ENCODE assay signal across 19 cellular contexts in the genomic region with DNA sequence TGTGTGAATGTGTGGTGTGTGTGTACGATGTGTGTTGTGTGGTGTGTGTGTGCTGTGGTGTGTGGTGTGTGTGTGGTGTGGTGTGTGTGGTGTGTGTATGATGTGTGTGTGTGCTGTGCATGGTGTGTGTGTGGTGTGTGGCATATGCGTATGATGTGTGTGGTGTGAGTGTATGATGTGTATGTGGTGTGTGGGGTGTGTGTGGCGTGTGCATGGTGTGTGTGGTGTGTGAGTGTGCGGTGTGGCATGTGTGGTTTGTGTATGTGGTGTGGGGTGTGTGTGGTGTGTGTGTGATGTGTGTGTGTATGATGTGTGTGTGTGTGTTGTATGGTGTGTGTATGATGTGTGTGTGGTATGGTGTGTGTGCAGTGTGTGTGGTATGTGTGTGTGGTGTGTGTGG. TPM values are rescaled to one million over a fixed set of nuclear protein-coding genes. Genes with fewer than 3 reads are reported as not detected.
A peak's percentile ranks its signal among the peaks of the same experiment; 100 is the strongest.
DNase-seq lines count a peak whose midpoint lies in the region; ATAC-seq, FAIRE-seq and TF ChIP-seq lines count a peak whose summit lies in the region.
"Had no signal": no experiment of that assay in that cellular context is flagged by ENCODE, and none has a peak within 500 bp of the region (broad histone marks: within the 10 kb centered on the region; RNA-seq: fewer than 3 reads in every experiment).

No MANE protein-coding gene starts in this region.

- H3K4me3 Mint-ChIP-seq in natural killer cell treated with Interleukin-12 subunit alpha and Interleukin-12 subunit beta and Interleukin-15 and Interleukin-18, amount 100 ng/mL, for 72 hours: no peak overlapping the region
- H3K4me3 Mint-ChIP-seq: CD14-positive monocyte; CD8-positive, alpha-beta T cell had no signal

- H4K5ac ChIP-seq in IMR-90 (ENCODE audit: low read depth, low read length) (no peak overlapping the region; the same call in 1 of the 2 replicates), mesendoderm (ENCODE audit: low read length) (no peak overlapping the region)

- H3K23ac ChIP-seq in IMR-90 (ENCODE audit: low read depth, low read length): no peak overlapping the region
- no peak overlapping the region for H3K23ac ChIP-seq in mesendoderm (ENCODE audit: low read length)

- CTCF ChIA-PET in IMR-90 (lab: Yijun Ruan, JAX): no interaction called here

- no peak overlapping the region for H3K18ac ChIP-seq in IMR-90 (ENCODE audit: low read depth, low read length)
- no peak overlapping the region for H3K18ac ChIP-seq in mesendoderm (ENCODE audit: low read length)

- H2BK20ac ChIP-seq in IMR-90 (ENCODE audit: low read depth, low read length): no peak overlapping the region

- H4K20me1 ChIP-seq in IMR-90 (ENCODE audit: insufficient read depth, low read length): no peaks in the 10 kb centered on the region

- TF ChIP-seq RAD21 in IMR-90 (IDR thresholded peaks at IDR 0.05; ENCODE audit: low read length): no peak

- no peak overlapping the region for H3K4me3 ChIP-seq in IMR-90 (ENCODE audit: insufficient read depth, low read depth, low read length)
- no peak overlapping the region for H3K4me3 ChIP-seq in mesendoderm (ENCODE audit: low read length)
- H3K4me3 ChIP-seq: A549, GM23248 had no signal

- peaks cover 6% of the 10 kb centered on the region for H3K9me1 ChIP-seq in IMR-90 (ENCODE audit: insufficient read depth, low read length)

- peaks cover 5 to 12% of the 10 kb centered on the region in 2 donors for H3K27me3 Mint-ChIP-seq in natural killer cell treated with Interleukin-12 subunit alpha and Interleukin-12 subunit beta and Interleukin-15 and Interleukin-18, amount 100 ng/mL, for 72 hours

- intact Hi-C loops in IMR-90 (cut with micrococcal nuclease): no loop called here

- no peak overlapping the region for H3K27ac ChIP-seq in IMR-90 (ENCODE audit: insufficient read depth, low read length)
- no peak overlapping the region for H3K27ac ChIP-seq in mesendoderm (ENCODE audit: low read depth, low read length)
- H3K27ac ChIP-seq: A549, GM23248 had no signal

- no peak for TF ChIP-seq CTCF in IMR-90 (conservative IDR thresholded peaks at IDR 0.05; ENCODE audit: low read depth, low read length)

- TF ChIP-seq POLR2A in IMR-90 (IDR thresholded peaks at IDR 0.05; ENCODE audit: low read depth, low read length): no peak

- BruUV-seq in IMR-90 (replicated peaks; lab: Mats Ljungman, UMichigan): no TSS peak

- H3K36me3 Mint-ChIP-seq in natural killer cell treated with Interleukin-12 subunit alpha and Interleukin-12 subunit beta and Interleukin-15 and Interleukin-18, amount 100 ng/mL, for 72 hours: no peaks in the 10 kb centered on the region
- H3K36me3 Mint-ChIP-seq: CD14-positive monocyte; CD8-positive, alpha-beta T cell had no signal

- no peak for ATAC-seq in IMR-90 (ENCODE audit: low read depth)
- ATAC-seq in natural killer cell treated with Interleukin-12 subunit alpha and Interleukin-12 subunit beta and Interleukin-15 and Interleukin-18, amount 100 ng/mL, for 72 hours: peak; percentile 40 to 41
- no peak for ATAC-seq in GM21529 (IDR thresholded peaks at IDR 0.05; ENCODE audit: unreplicated experiment)
- ATAC-seq: A549; CD8-positive, alpha-beta T cell had no signal

- DNase-seq in GM18507 (ENCODE audit: extremely low spot score, insufficient read length, low read depth) (no peak), IMR-90 (no peak), urothelium cell line (ENCODE audit: low spot score) (no peak), mesendoderm (no peak), glomerular visceral epithelial cell (ENCODE audit: extremely low spot score) (no peak)
- DNase-seq in natural killer cell treated with Interleukin-12 subunit alpha and Interleukin-12 subunit beta and Interleukin-15 and Interleukin-18, amount 100 ng/mL, for 72 hours (ENCODE audit: low spot score): no peak
- DNase-seq: CD8-positive, alpha-beta T cell; COR-L47; DMS153; DMS79 treated with DMSO at 0.1 percent for 48 hours; EL; GM23248; H7; KG1 had no signal

- H3K4me1 ChIP-seq in IMR-90 (ENCODE audit: control insufficient read depth, insufficient read depth, low read length) (no peaks in the 10 kb centered on the region; the same call in 1 of the 2 replicates), mesendoderm (ENCODE audit: control insufficient read depth, low read depth, low read length) (no peaks in the 10 kb centered on the region)
- H3K4me1 ChIP-seq: A549 had no signal

- H2AK9ac ChIP-seq in IMR-90 (replicated peaks; ENCODE audit: low read depth, low read length, poor library complexity): no peak overlapping the region

- dilution Hi-C loops in IMR-90 (cut with HindIII; ENCODE audit: low sequenced_read_pairs, unreplicated experiment): no loop called here

- peak overlapping the region; percentile 41 for H2AFZ ChIP-seq in IMR-90 (replicated peaks; ENCODE audit: low read length, poor library complexity)
- H2AFZ ChIP-seq: GM23248 had no signal

- FAIRE-seq in GM18507 (lab: Jason Lieb, UNC) (peak; percentile 26), urothelium cell line (lab: Jason Lieb, UNC) (peak; percentile 100)
- FAIRE-seq: A549, D721Med, G401.6 had no signal

- H3K14ac ChIP-seq in IMR-90 (replicated peaks; ENCODE audit: low read depth, low read length): no peak overlapping the region

- no peaks in the 10 kb centered on the region for H3K9me3 ChIP-seq in IMR-90 (ENCODE audit: control insufficient read depth, insufficient read depth, low read length)
- H3K9me3 ChIP-seq: A549 had no signal

- H4K91ac ChIP-seq in IMR-90 (ENCODE audit: insufficient read depth, low read depth, low read length): no peak overlapping the region

- H2BK15ac ChIP-seq in IMR-90 (ENCODE audit: low read depth, low read length) (no peak overlapping the region), mesendoderm (replicated peaks; ENCODE audit: low read depth) (no peak overlapping the region)

- H2BK120ac ChIP-seq in IMR-90 (ENCODE audit: low read depth, low read length): no peak overlapping the region
- H2BK120ac ChIP-seq in mesendoderm (ENCODE audit: low read depth, low read length): no peak overlapping the region

- POLR2A ChIA-PET in IMR-90 (lab: Charles Lee; ENCODE audit: unreplicated experiment): no interaction called here

- no peak overlapping the region for H3K27ac Mint-ChIP-seq in natural killer cell treated with Interleukin-12 subunit alpha and Interleukin-12 subunit beta and Interleukin-15 and Interleukin-18, amount 100 ng/mL, for 72 hours
- H3K27ac Mint-ChIP-seq: CD14-positive monocyte; CD8-positive, alpha-beta T cell had no signal

- peak overlapping the region; percentile 94 for H2BK5ac ChIP-seq in IMR-90 (ENCODE audit: low read depth, low read length, poor library complexity, severe bottlenecking)
- no peak overlapping the region for H2BK5ac ChIP-seq in mesendoderm (ENCODE audit: low read length)

- H3K9ac ChIP-seq in IMR-90 (ENCODE audit: low read depth, low read length) (no peak overlapping the region), mesendoderm (ENCODE audit: low read length) (no peak overlapping the region)
- H3K9ac ChIP-seq: GM23248 had no signal

- H3K79me1 ChIP-seq in IMR-90 (ENCODE audit: low read depth in 1 of 2, low read length in 2 of 2): no peaks in the 10 kb centered on the region
- no peaks in the 10 kb centered on the region for H3K79me1 ChIP-seq in mesendoderm (ENCODE audit: low read length)

- H3K4me2 ChIP-seq in IMR-90 (ENCODE audit: low read depth, low read length) (no peak overlapping the region), mesendoderm (ENCODE audit: low read length) (no peak overlapping the region)
- H3K4me2 ChIP-seq: A549 had no signal

- H3K4ac ChIP-seq in IMR-90 (ENCODE audit: low read depth, low read length): no peak overlapping the region
- no peak overlapping the region for H3K4ac ChIP-seq in mesendoderm (ENCODE audit: low read depth, low read length)

- H2AK5ac ChIP-seq in IMR-90 (ENCODE audit: low read depth, low read length): peak overlapping the region; percentile 39; the same call in 1 of the 2 replicates
- no peak overlapping the region for H2AK5ac ChIP-seq in mesendoderm (ENCODE audit: low read length)

- H3K9me3 Mint-ChIP-seq in natural killer cell treated with Interleukin-12 subunit alpha and Interleukin-12 subunit beta and Interleukin-15 and Interleukin-18, amount 100 ng/mL, for 72 hours: no peaks in the 10 kb centered on the region
- H3K9me3 Mint-ChIP-seq: CD8-positive, alpha-beta T cell had no signal

- no peak overlapping the region for H4K8ac ChIP-seq in IMR-90 (ENCODE audit: low read depth in 2 of 2, low read length in 2 of 2)
- H4K8ac ChIP-seq in mesendoderm (ENCODE audit: low read depth, low read length): no peak overlapping the region

- H3K27me3 ChIP-seq in IMR-90 (ENCODE audit: control insufficient read depth, insufficient read depth, low read length) (no peaks in the 10 kb centered on the region; the same call in none of the 2 replicates), mesendoderm (ENCODE audit: insufficient read depth, low read length, poor library complexity) (no peaks in the 10 kb centered on the region)

- H3K4me1 Mint-ChIP-seq in natural killer cell treated with Interleukin-12 subunit alpha and Interleukin-12 subunit beta and Interleukin-15 and Interleukin-18, amount 100 ng/mL, for 72 hours (ENCODE audit: low read depth in 2 of 2): no peaks in the 10 kb centered on the region
- H3K4me1 Mint-ChIP-seq: CD14-positive monocyte had no signal

- WGBS in IMR-90 (ENCODE audit: extremely low coverage in 2 of 2, insufficient read length in 1 of 2), 2 experiments: 64% methylated on average over 4 of the region's 4 CpGs; no CpG with 5 or more reads in 1 of the 2 experiments
- WGBS in mesendoderm (ENCODE audit: extremely low coverage, insufficient coverage, low lambda C conversion rate): 100% methylated on average over 4 of the region's 4 CpGs

- in situ Hi-C loops in IMR-90 (cut with MboI; ENCODE audit: low sequenced_read_pairs): no loop called here

- no peaks in the 10 kb centered on the region for H3K79me2 ChIP-seq in mesendoderm (ENCODE audit: control insufficient read depth, insufficient read depth, low read length)

- H3K36me3 ChIP-seq in IMR-90 (ENCODE audit: control insufficient read depth, insufficient read depth, low read length): no peaks in the 10 kb centered on the region
- no peaks in the 10 kb centered on the region for H3K36me3 ChIP-seq in mesendoderm (ENCODE audit: control insufficient read depth, insufficient read depth, low read length)

- H3K56ac ChIP-seq in IMR-90 (ENCODE audit: extremely low read depth, insufficient read depth, low read length): no peak overlapping the region
- H3K56ac ChIP-seq in mesendoderm (ENCODE audit: low read length): no peak overlapping the region

TF ChIP-seq in IMR-90, 13 proteins besides CTCF, POLR2A, EP300 and RAD21 (continues in another document):
- TF ChIP-seq FOS (IDR thresholded peaks at IDR 0.05; ENCODE audit: low read depth, low read length): no peak
- no peak for TF ChIP-seq MAZ (IDR thresholded peaks at IDR 0.05; ENCODE audit: borderline replicate concordance, low read depth, low read length)
- TF ChIP-seq SMC3 (IDR thresholded peaks at IDR 0.05; ENCODE audit: low read depth, low read length): no peak

RNA-seq across cellular contexts. Expression of gene MPHOSPH6, which starts 50.5 kb away (rescaled TPM):
- total RNA-seq in IMR-90 (2012; rRNA removed): 5.4 and 28.1 TPM in 2 replicates
- 11.8 and 15.5 TPM in 2 replicates for polyA plus RNA-seq in IMR-90 (2012; rRNA removed)
- polyA plus RNA-seq in IMR-90 (2012; cell fraction: cytosol; rRNA removed): 1.3 and 3.0 TPM in 2 replicates
- polyA plus RNA-seq in IMR-90 (2012; cell fraction: nucleus; rRNA removed; ENCODE audit: low replicate concordance): 1.5 and 19.0 TPM in 2 replicates
- 10 to 100 TPM; 38.2 to 44.5 TPM for total RNA-seq in natural killer cell treated with Interleukin-12 subunit alpha and Interleukin-12 subunit beta and Interleukin-15 and Interleukin-18, amount 100 ng/mL, for 72 hours
- 58.1 TPM for polyA plus RNA-seq in mesendoderm (2013, experiment 1 of 2)
- 59.4 TPM for polyA plus RNA-seq in mesendoderm (2013, experiment 2 of 2)

Comparison
In these comparisons a context has a peak if more than half of its experiments do, and no peak if none do; other contexts are left out.
1. ATAC-seq: peak in natural killer cell treated with Interleukin-12 subunit alpha and Interleukin-12 subunit beta and Interleukin-15 and Interleukin-18, amount 100 ng/mL, for 72 hours (2 of 2); none in IMR-90 (single experiment) and GM21529 (single experiment).